ENCODE assay signal across 22 cellular contexts in the genomic region with DNA sequence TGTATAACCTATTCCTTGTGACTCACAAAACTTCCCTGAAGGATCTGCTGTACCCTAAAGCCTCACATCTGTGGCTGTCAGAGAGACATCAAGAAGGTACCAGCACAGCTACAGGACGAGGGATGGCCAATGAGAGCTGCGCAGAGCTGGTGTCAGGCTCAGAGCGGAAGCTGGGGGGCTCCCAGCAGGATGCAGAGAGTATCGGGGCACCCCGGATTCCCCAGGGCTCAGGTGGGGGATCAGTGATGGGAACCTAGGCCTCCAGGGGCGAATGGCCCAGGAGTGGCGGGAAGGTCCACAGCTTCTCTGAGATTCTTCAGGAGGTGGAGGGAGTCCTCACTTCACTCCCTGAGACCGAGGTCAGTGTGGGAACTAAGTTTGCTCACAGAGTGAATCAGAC. TPM values are rescaled to one million over a fixed set of nuclear protein-coding genes. Genes with fewer than 3 reads are reported as not detected.
"Had no signal": no experiment of that assay in that cellular context is flagged by ENCODE, and none has a peak within 500 bp of the region (broad histone marks: within the 10 kb centered on the region; RNA-seq: fewer than 3 reads in every experiment).

No MANE protein-coding gene starts in this region.

- H3K36me3 ChIP-seq: colonic mucosa, esophagus squamous epithelium, heart right ventricle, right lobe of liver, thoracic aorta, tibial nerve, upper lobe of left lung had no signal

- H2AFZ ChIP-seq: parathyroid adenoma had no signal

- H3K27ac ChIP-seq: colonic mucosa, esophagus squamous epithelium, parathyroid adenoma, right lobe of liver, tibial nerve, upper lobe of left lung had no signal

- H3K4me3 ChIP-seq: colonic mucosa, esophagus squamous epithelium, heart right ventricle, lung, mucosa of descending colon, right lobe of liver, thoracic aorta, tibial nerve, upper lobe of left lung had no signal

- H3K4me1 ChIP-seq: colonic mucosa, parathyroid adenoma, right lobe of liver, upper lobe of left lung had no signal

- DNase-seq: central memory CD4-positive, alpha-beta T cell; colonic mucosa; dermis blood vessel endothelial cell; effector memory CD4-positive, alpha-beta T cell; erythroblast; esophagus squamous epithelium; foreskin melanocyte; glutamatergic neuron; heart right ventricle; hippocampal formation; mucosa of descending colon; naive B cell; occipital lobe; right lobe of liver; stimulated activated CD4-positive, alpha-beta T cell treated with anti-CD3 and anti-CD28 coated beads, Interleukin-2, amount 100 ng/mL, for 24 hours; stimulated activated CD4-positive, alpha-beta T cell treated with anti-CD3 and anti-CD28 coated beads, Interleukin-4, amount 100 ng/mL, for 24 hours had no signal

- H3K9me3 ChIP-seq: colonic mucosa, esophagus squamous epithelium, heart right ventricle, mucosa of descending colon, right lobe of liver, thoracic aorta, tibial nerve, upper lobe of left lung had no signal

- H3K27me3 ChIP-seq: colonic mucosa, esophagus squamous epithelium, right lobe of liver, tibial nerve, upper lobe of left lung had no signal

- H3K79me2 ChIP-seq: parathyroid adenoma had no signal

RNA-seq across cellular contexts. Expression of gene SMOC2, which starts 30.9 kb away (rescaled TPM):
- total RNA-seq: dermis blood vessel endothelial cell; natural killer cell treated with Interleukin-12 subunit alpha and Interleukin-12 subunit beta and Interleukin-15 and Interleukin-18, amount 100 ng/mL, for 72 hours had no signal
